ENCODE assay signal across 11 cellular contexts in the genomic region with DNA sequence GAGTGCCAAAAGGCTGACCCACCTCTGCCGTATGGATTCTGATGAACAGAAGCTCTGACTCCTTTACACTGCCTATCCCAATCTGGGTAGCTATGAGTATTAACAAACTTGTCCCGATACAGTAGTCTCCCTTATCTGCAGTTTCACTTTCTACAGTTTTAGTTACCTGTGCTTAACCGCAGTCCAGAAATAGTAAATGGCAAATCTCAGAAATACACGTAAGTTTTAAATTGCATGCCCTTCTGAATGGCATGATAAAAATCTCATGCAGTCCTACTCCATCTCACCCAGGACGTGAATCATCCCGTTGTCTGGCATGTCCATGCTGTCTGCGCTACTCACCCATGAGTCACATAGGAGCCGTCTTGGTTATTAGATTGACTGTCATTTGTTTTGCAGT.
A peak's percentile ranks its signal among the peaks of the same experiment; 100 is the strongest.
DNase-seq lines count a peak whose midpoint lies in the region; ATAC-seq and TF ChIP-seq lines count a peak whose summit lies in the region.
"Had no signal": no experiment of that assay in that cellular context is flagged by ENCODE, and none has a peak within 500 bp of the region (broad histone marks: within the 10 kb centered on the region; RNA-seq: fewer than 3 reads in every experiment).

No MANE protein-coding gene starts in this region.

- DNase-seq in cardiac muscle cell (ENCODE audit: low read depth in 1 of 2, low spot score in 1 of 2) (peak in 1 of 2 donors; percentile 66), Right ventricle myocardium inferior (ENCODE audit: missing footprints) (no peak), RWPE2 (ENCODE audit: low spot score) (peak; percentile 93), fibroblast of mammary gland (ENCODE audit: low read depth) (peak; percentile 93), upper lobe of right lung (no peak), cerebellar nuclear complex (lab: John Stamatoyannopoulos, UW) (no peak), transverse colon (no peak)
- no peak for DNase-seq in stimulated activated CD4-positive, alpha-beta T cell treated with anti-CD3 and anti-CD28 coated beads, Interleukin-4, amount 100 ng/mL, for 24 hours
- DNase-seq: activated CD8-positive, alpha-beta T cell treated with anti-CD3 and anti-CD28 coated beads for 36 hours; NCI-H510A; stimulated activated CD4-positive, alpha-beta T cell treated with anti-CD3 and anti-CD28 coated beads, Interleukin-15, amount 100 ng/mL, for 24 hours had no signal

- in situ Hi-C loops in transverse colon (cut with MboI; ENCODE audit: low pct_ligation_motif_present in 1 of 4, low pct_unique_long_range_greater_than_20kb in 1 of 4, low sequenced_read_pairs in 3 of 4) = no loop called here

- peak overlapping the region; percentile 70 for H3K27ac ChIP-seq in cardiac muscle cell
- peak overlapping the region; percentile 98 for H3K27ac ChIP-seq in RWPE2 (ENCODE audit: poor library complexity, severe bottlenecking)
- H3K27ac ChIP-seq in upper lobe of right lung = no peak overlapping the region
- no peak overlapping the region for H3K27ac ChIP-seq in transverse colon

- no peak for TF ChIP-seq EP300 in transverse colon (IDR thresholded peaks at IDR 0.05; ENCODE audit: low read depth)

- no peak for TF ChIP-seq POLR2A in transverse colon (IDR thresholded peaks at IDR 0.05)

- H3K9me3 ChIP-seq in cardiac muscle cell (ENCODE audit: low read depth) = no peaks in the 10 kb centered on the region
- no peaks in the 10 kb centered on the region for H3K9me3 ChIP-seq in RWPE2 (ENCODE audit: severe bottlenecking)
- H3K9me3 ChIP-seq in upper lobe of right lung = no peaks in the 10 kb centered on the region
- H3K9me3 ChIP-seq in transverse colon = no peaks in the 10 kb centered on the region

- no peak overlapping the region for H3K4me3 ChIP-seq in cardiac muscle cell
- H3K4me3 ChIP-seq in RWPE2 (ENCODE audit: severe bottlenecking) = peak overlapping the region; percentile 0
- no peak overlapping the region for H3K4me3 ChIP-seq in fibroblast of mammary gland (ENCODE audit: control insufficient read depth, low read depth, low read length)
- no peak overlapping the region for H3K4me3 ChIP-seq in upper lobe of right lung
- H3K4me3 ChIP-seq in transverse colon = no peak overlapping the region

- H3K36me3 ChIP-seq in cardiac muscle cell (no peaks in the 10 kb centered on the region), RWPE2 (ENCODE audit: low read depth) (no peaks in the 10 kb centered on the region), upper lobe of right lung (no peaks in the 10 kb centered on the region), transverse colon (no peaks in the 10 kb centered on the region)

- H3K4me1 ChIP-seq in cardiac muscle cell (ENCODE audit: low read depth) = peaks cover 24% of the 10 kb centered on the region
- peaks cover 28% of the 10 kb centered on the region for H3K4me1 ChIP-seq in RWPE2 (ENCODE audit: insufficient read depth, poor library complexity, severe bottlenecking)
- no peaks in the 10 kb centered on the region for H3K4me1 ChIP-seq in upper lobe of right lung
- no peaks in the 10 kb centered on the region for H3K4me1 ChIP-seq in transverse colon

- ATAC-seq in Right ventricle myocardium inferior = no peak
- ATAC-seq in RWPE2 (ENCODE audit: low read depth) = peak; percentile 97
- ATAC-seq in upper lobe of right lung = peak; percentile 17
- ATAC-seq: activated CD8-positive, alpha-beta T cell treated with anti-CD3 and anti-CD28 coated beads for 36 hours had no signal

- TF ChIP-seq CTCF in cardiac muscle cell (IDR thresholded peaks at IDR 0.05; ENCODE audit: low read depth, low read length) (no peak), RWPE2 (IDR thresholded peaks at IDR 0.05; ENCODE audit: poor library complexity, severe bottlenecking) (no peak), fibroblast of mammary gland (conservative IDR thresholded peaks at IDR 0.05; ENCODE audit: control insufficient read depth, insufficient read depth, low read depth, low read length) (no peak), upper lobe of right lung (IDR thresholded peaks at IDR 0.05) (no peak), transverse colon (IDR thresholded peaks at IDR 0.05) (no peak)

- intact Hi-C loops in Right ventricle myocardium inferior (cut with DNase I) (no loop called here), upper lobe of right lung (cut with DNase I) (no loop called here), transverse colon (cut with DNase I; ENCODE audit: low total_unique reads) (no loop called here)

- WGBS in transverse colon (ENCODE audit: low coverage in 1 of 2), 2 donors = 68 to 86% methylated on average over 3 to 8 of the region's 8 CpGs

- H3K27me3 ChIP-seq in cardiac muscle cell (no peaks in the 10 kb centered on the region), RWPE2 (ENCODE audit: insufficient read depth, poor library complexity, severe bottlenecking) (no peaks in the 10 kb centered on the region), upper lobe of right lung (no peaks in the 10 kb centered on the region), transverse colon (no peaks in the 10 kb centered on the region)

Comparison
In these comparisons a context has a peak if more than half of its experiments do, and no peak if none do; other contexts are left out.
1. DNase-seq: peak in RWPE2 (single experiment) and fibroblast of mammary gland (single experiment); none in Right ventricle myocardium inferior (single experiment), upper lobe of right lung (single experiment), cerebellar nuclear complex (0 of 2), transverse colon (single experiment) and stimulated activated CD4-positive, alpha-beta T cell treated with anti-CD3 and anti-CD28 coated beads, Interleukin-4, amount 100 ng/mL, for 24 hours (single experiment).
2. H3K27ac ChIP-seq: peak in cardiac muscle cell (single experiment) and RWPE2 (single experiment); none in upper lobe of right lung (single experiment) and transverse colon (0 of 4).